Comparison of ENCODE assay signal across 30 cellular contexts in genomic region chr15:95425859-95426258, GRCh38.
"Had no signal": no experiment of that assay in that cellular context is flagged by ENCODE, and none has a peak within 500 bp of the region (broad histone marks: within the 10 kb centered on the region; RNA-seq: fewer than 3 reads in every experiment).

No MANE protein-coding gene starts in this region.

- H3K9me3 ChIP-seq: uterus had no signal

- H3K4me3 ChIP-seq: left lung, lower lobe of right lung, neural progenitor cell, right atrium auricular region, skin epidermis, spleen, tibial nerve, uterus had no signal

- H3K27ac Mint-ChIP-seq: immature natural killer cell; naive B cell; natural killer cell; nephron progenitor cell; neural progenitor cell; progenitor cell of endocrine pancreas; stimulated activated memory B cell treated with anti-CD40 and anti-IgM and Interleukin-4, amounts not matched to agents 10 μg/mL and 1 μg/mL and 100 μg/mL, for 72 hours; stimulated activated naive CD8-positive, alpha-beta T cell treated with anti-CD3 and anti-CD28 coated beads, Interleukin-15, amount 100 ng/mL, for 72 hours; type B pancreatic cell had no signal

- ATAC-seq: left colon; left lung; lower lobe of right lung; natural killer cell; sciatic nerve; stimulated activated memory B cell treated with anti-CD40 and anti-IgM and Interleukin-4, amounts not matched to agents 10 μg/mL and 1 μg/mL and 100 μg/mL, for 72 hours; stimulated activated naive CD8-positive, alpha-beta T cell treated with anti-CD3 and anti-CD28 coated beads, Interleukin-15, amount 100 ng/mL, for 72 hours had no signal

- H3K4me3 Mint-ChIP-seq: immature natural killer cell; naive B cell; natural killer cell; nephron progenitor cell; neural progenitor cell; stimulated activated memory B cell treated with anti-CD40 and anti-IgM and Interleukin-4, amounts not matched to agents 10 μg/mL and 1 μg/mL and 100 μg/mL, for 72 hours; stimulated activated naive CD8-positive, alpha-beta T cell treated with anti-CD3 and anti-CD28 coated beads, Interleukin-15, amount 100 ng/mL, for 72 hours; type B pancreatic cell had no signal

- H3K36me3 Mint-ChIP-seq: naive B cell; natural killer cell; neural progenitor cell; stimulated activated memory B cell treated with anti-CD40 and anti-IgM and Interleukin-4, amounts not matched to agents 10 μg/mL and 1 μg/mL and 100 μg/mL, for 72 hours had no signal

- H3K27me3 ChIP-seq: left lung, neural progenitor cell, neutrophil, right atrium auricular region, spleen, tibial nerve, uterus had no signal

- H3K4me1 ChIP-seq: left lung, lower lobe of right lung, neural progenitor cell, right atrium auricular region, spleen, tibial nerve, uterus had no signal

- H3K27ac ChIP-seq: left lung, lower lobe of right lung, neural progenitor cell, neutrophil, right atrium auricular region, skin epidermis, spleen, tibial nerve, uterus had no signal

- H3K36me3 ChIP-seq: left lung, lower lobe of right lung, neutrophil, right atrium auricular region, spleen, tibial nerve, uterus had no signal

- H2AFZ ChIP-seq: neural progenitor cell had no signal

- H3K27me3 Mint-ChIP-seq: naive B cell; stimulated activated memory B cell treated with anti-CD40 and anti-IgM and Interleukin-4, amounts not matched to agents 10 μg/mL and 1 μg/mL and 100 μg/mL, for 72 hours; type B pancreatic cell had no signal

- DNase-seq: hypothalamus; immature natural killer cell; kidney; left colon; left lung; lower lobe of right lung; mammary epithelial cell; mesenchymal stem cell; naive B cell; natural killer cell; nephron progenitor cell; occipital lobe; spleen; stimulated activated CD4-positive, alpha-beta T cell treated with anti-CD3 and anti-CD28 coated beads, Interleukin-1b, Interleukin-23, amount 100 ng/mL, for 48 hours; stimulated activated CD4-positive, alpha-beta T cell treated with anti-CD3 and anti-CD28 coated beads, Interleukin-2, amount 100 ng/mL, for 48 hours; stimulated activated CD4-positive, alpha-beta T cell treated with anti-CD3 and anti-CD28 coated beads, Interleukin-4, amount 100 ng/mL, for 4 hours; stimulated activated CD8-positive, alpha-beta memory T cell treated with anti-CD3 and anti-CD28 coated beads, Interleukin-4, amount 100 ng/mL, for 48 hours; stimulated activated naive CD4-positive, alpha-beta T cell treated with Interleukin-2 at 50 U/mL for 16 hours; stimulated activated naive CD8-positive, alpha-beta T cell treated with anti-CD3 and anti-CD28 coated beads, Interleukin-15, amount 100 ng/mL, for 72 hours; substantia nigra; uterus had no signal

- H3K4me1 Mint-ChIP-seq: naive B cell; neural progenitor cell; stimulated activated memory B cell treated with anti-CD40 and anti-IgM and Interleukin-4, amounts not matched to agents 10 μg/mL and 1 μg/mL and 100 μg/mL, for 72 hours; stimulated activated naive CD8-positive, alpha-beta T cell treated with anti-CD3 and anti-CD28 coated beads, Interleukin-15, amount 100 ng/mL, for 72 hours had no signal

- H3K4me2 ChIP-seq: neural progenitor cell had no signal

- H3K9ac ChIP-seq: neural progenitor cell had no signal
